ENCODE assay signal across 29 cellular contexts in genomic region chrX:8341814-8342590, GRCh38.
DNase-seq lines count a peak whose midpoint lies in the region; ATAC-seq and TF ChIP-seq lines count a peak whose summit lies in the region.
"Had no signal": no experiment of that assay in that cellular context is flagged by ENCODE, and none has a peak within 500 bp of the region (broad histone marks: within the 10 kb centered on the region; RNA-seq: fewer than 3 reads in every experiment).

No MANE protein-coding gene starts in this region.

- H3K27me3 ChIP-seq in psoas muscle (ENCODE audit: insufficient read depth in 3 of 3, low read length in 2 of 3) (no peaks in the 10 kb centered on the region), brain microvascular endothelial cell (replicated peaks) (no peaks in the 10 kb centered on the region)
- H3K27me3 ChIP-seq: ascending aorta had no signal

- peaks cover 3% of the 10 kb centered on the region for H3K9me3 Mint-ChIP-seq in mesothelial cell of epicardium
- H3K9me3 Mint-ChIP-seq: H9, type B pancreatic cell had no signal

- no peak overlapping the region for H3K4me3 Mint-ChIP-seq in mesothelial cell of epicardium
- H3K4me3 Mint-ChIP-seq: H9; naive thymus-derived CD4-positive, alpha-beta T cell; stimulated activated naive CD8-positive, alpha-beta T cell treated with anti-CD3 and anti-CD28 coated beads, Interleukin-15, Interleukin-2, amounts not matched to agents 100 ng/mL and 50 ng/mL, for 24 hours; type B pancreatic cell had no signal

- H3K27ac Mint-ChIP-seq in mesothelial cell of epicardium, result no peak overlapping the region
- H3K27ac Mint-ChIP-seq: H9; naive thymus-derived CD4-positive, alpha-beta T cell; stimulated activated naive CD8-positive, alpha-beta T cell treated with anti-CD3 and anti-CD28 coated beads, Interleukin-15, Interleukin-2, amounts not matched to agents 100 ng/mL and 50 ng/mL, for 24 hours; type B pancreatic cell had no signal

- CTCF ChIA-PET in RWPE1 (lab: Yijun Ruan, JAX), result interaction anchor here (0.6 kb wide), 1 partner anchor 240 kb away, joined by 3 read pairs; no protein-coding TSS in a partner anchor

- in situ Hi-C loops in brain microvascular endothelial cell (cut with HindIII; ENCODE audit: low pct_ligation_motif_present, low sequenced_read_pairs), result no loop called here

- H3K4me1 Mint-ChIP-seq in mesothelial cell of epicardium, result no peaks in the 10 kb centered on the region
- H3K4me1 Mint-ChIP-seq: H9; naive thymus-derived CD4-positive, alpha-beta T cell had no signal

- H3K9me3 ChIP-seq in psoas muscle, result no peaks in the 10 kb centered on the region
- H3K9me3 ChIP-seq: ascending aorta had no signal

- 18 to 80% (median 49%) methylated on average over 7 of the region's 7 CpGs for WGBS in psoas muscle, 3 donors

- POLR2A ChIA-PET in RWPE1 (lab: Yijun Ruan, JAX; ENCODE audit: low non-redundant PET), result no interaction called here

- H3K27me3 Mint-ChIP-seq in mesothelial cell of epicardium (ENCODE audit: low read depth), result peaks cover 3% of the 10 kb centered on the region
- H3K27me3 Mint-ChIP-seq: naive thymus-derived CD4-positive, alpha-beta T cell; stimulated activated naive CD8-positive, alpha-beta T cell treated with anti-CD3 and anti-CD28 coated beads, Interleukin-15, Interleukin-2, amounts not matched to agents 100 ng/mL and 50 ng/mL, for 24 hours; type B pancreatic cell had no signal

- H3K4me3 ChIP-seq in fibroblast of pulmonary artery (replicated peaks; ENCODE audit: low read depth, low read length) (no peak overlapping the region), psoas muscle (no peak overlapping the region), brain microvascular endothelial cell (ENCODE audit: low read depth, low read length) (no peak overlapping the region)
- H3K4me3 ChIP-seq: ascending aorta, coronary artery had no signal

- DNase-seq in H4 (ENCODE audit: low spot score) (peak; percentile 73), RWPE1 (ENCODE audit: low spot score) (peak; percentile 31), fibroblast of pulmonary artery (ENCODE audit: low read depth) (peak; percentile 10), psoas muscle (no peak), NCI-H1105 treated with DMSO at 0.1 percent for 48 hours (lab: John Stamatoyannopoulos, UW) (no peak), mesothelial cell of epicardium (ENCODE audit: low spot score in 2 of 2, unreplicated experiment in 2 of 2) (no peak), AG08395 (ENCODE audit: low spot score) (no peak), brain microvascular endothelial cell (no peak)
- DNase-seq: activated CD8-positive, alpha-beta memory T cell treated with anti-CD3 and anti-CD28 coated beads for 24 hours; activated naive CD4-positive, alpha-beta T cell treated with anti-CD3 and anti-CD28 coated beads, Interleukin-2, amount 50 U/mL, for 16 hours; activated T-cell treated with anti-CD3 and anti-CD28 coated beads, Interleukin-2, amount 50 U/mL, for 48 hours; AML-193; EL; H9; kidney glomerular epithelial cell; mesendoderm; naive thymus-derived CD4-positive, alpha-beta T cell; NCI-H1048; NCI-H2029 treated with DMSO at 0.1 percent for 48 hours; NCI-H446; small intestine; stimulated activated CD4-positive, alpha-beta T cell treated with anti-CD3 and anti-CD28 coated beads, Interleukin-4, amount 100 ng/mL, for 1 hour; SW 1271 had no signal

- no peaks in the 10 kb centered on the region for H3K36me3 Mint-ChIP-seq in mesothelial cell of epicardium
- H3K36me3 Mint-ChIP-seq: naive thymus-derived CD4-positive, alpha-beta T cell; type B pancreatic cell had no signal

- H3K36me3 ChIP-seq in psoas muscle (ENCODE audit: insufficient read depth in 1 of 2, low read depth in 1 of 2) (no peaks in the 10 kb centered on the region), brain microvascular endothelial cell (replicated peaks) (no peaks in the 10 kb centered on the region)
- H3K36me3 ChIP-seq: ascending aorta had no signal

- ATAC-seq in psoas muscle, result peak; percentile 65 to 89 (median 81)
- ATAC-seq: naive thymus-derived CD4-positive, alpha-beta T cell; Right ventricle myocardium inferior had no signal

- no peaks in the 10 kb centered on the region for H3K4me1 ChIP-seq in psoas muscle
- H3K4me1 ChIP-seq: ascending aorta had no signal

- TF ChIP-seq CTCF in RWPE1 (conservative IDR thresholded peaks at IDR 0.05; ENCODE audit: low read depth), result no peak
- TF ChIP-seq CTCF in fibroblast of pulmonary artery (IDR thresholded peaks at IDR 0.05; ENCODE audit: low read length, missing control alignments), result no peak
- no peak for TF ChIP-seq CTCF in psoas muscle (IDR thresholded peaks at IDR 0.05)
- TF ChIP-seq CTCF in mesothelial cell of epicardium (IDR thresholded peaks at IDR 0.05; ENCODE audit: unreplicated experiment), result no peak
- no peak for TF ChIP-seq CTCF in brain microvascular endothelial cell (IDR thresholded peaks at IDR 0.05; ENCODE audit: low read depth, low read length, missing control alignments)

- H3K27ac ChIP-seq in RWPE1, result no peak overlapping the region
- no peak overlapping the region for H3K27ac ChIP-seq in psoas muscle
- no peak overlapping the region for H3K27ac ChIP-seq in brain microvascular endothelial cell
- H3K27ac ChIP-seq: ascending aorta, coronary artery, KMS-11 had no signal

- intact Hi-C loops in psoas muscle (cut with DNase I), result no loop called here

Comparison
In these comparisons a context has a peak if more than half of its experiments do, and no peak if none do; other contexts are left out.
1. DNase-seq: peak in H4 (single experiment), RWPE1 (single experiment) and fibroblast of pulmonary artery (single experiment); none in psoas muscle (0 of 2), NCI-H1105 treated with DMSO at 0.1 percent for 48 hours (single experiment), mesothelial cell of epicardium (0 of 2), AG08395 (single experiment) and brain microvascular endothelial cell (single experiment).